23 cellular contexts compared by ENCODE assay signal in the genomic region with DNA sequence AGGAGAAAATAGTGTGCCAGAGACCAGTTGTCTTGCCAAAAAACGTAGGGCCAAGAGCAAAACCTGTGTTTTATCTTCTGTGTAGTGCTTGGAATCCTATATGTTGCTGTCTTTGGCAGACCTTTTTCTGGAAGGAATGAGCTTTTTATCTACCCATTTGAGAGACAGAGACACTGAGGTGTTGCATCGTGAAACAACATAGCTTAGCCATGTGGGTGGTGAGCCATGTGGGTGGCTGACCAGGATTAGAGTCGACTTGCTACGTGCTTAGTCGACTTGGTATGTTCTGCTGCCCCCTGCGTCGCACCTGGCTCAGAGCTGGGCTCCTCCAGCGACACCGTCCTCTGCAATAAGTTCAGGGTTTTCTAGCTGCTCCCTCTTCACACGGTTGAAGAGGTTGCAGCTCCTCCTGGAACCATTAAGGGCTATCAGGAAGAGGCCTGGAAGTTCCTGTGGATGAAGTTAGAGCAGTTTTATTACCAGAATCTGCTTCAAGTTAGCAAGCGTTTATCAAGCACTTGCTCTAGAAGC.
"Had no signal": no experiment of that assay in that cellular context is flagged by ENCODE, and none has a peak within 500 bp of the region (broad histone marks: within the 10 kb centered on the region; RNA-seq: fewer than 3 reads in every experiment).

No MANE protein-coding gene starts in this region.

- H3K36me3 Mint-ChIP-seq: activated CD4-positive, alpha-beta memory T cell treated with anti-CD3 and anti-CD28 coated beads for 36 hours; activated naive CD4-positive, alpha-beta T cell treated with anti-CD3 and anti-CD28 coated beads, Interleukin-2, amount 50 U/mL, for 24 hours had no signal

- H3K9me3 Mint-ChIP-seq: activated CD4-positive, alpha-beta memory T cell treated with anti-CD3 and anti-CD28 coated beads for 36 hours; activated CD4-positive, alpha-beta T cell treated with anti-CD3 and anti-CD28 coated beads, Interleukin-2, amount 10 ng/mL, durations not matched to agents 24 days and 14 days; activated naive CD4-positive, alpha-beta T cell treated with anti-CD3 and anti-CD28 coated beads, Interleukin-2, amount 50 U/mL, for 24 hours; activated naive CD8-positive, alpha-beta T cell treated with anti-CD3 and anti-CD28 coated beads, Interleukin-2, amount 50 U/mL, for 24 hours; activated T-cell treated with anti-CD3 and anti-CD28 coated beads, Interleukin-2, amount 50 U/mL, for 4 hours; activated T-helper 17 cell treated with anti-CD3 and anti-CD28 coated beads, Interleukin-2, amount 50 U/mL, for 72 hours; effector memory CD8-positive, alpha-beta T cell had no signal

- H3K27me3 ChIP-seq: right lobe of liver, transverse colon, vagina had no signal

- H3K4me1 Mint-ChIP-seq: activated CD4-positive, alpha-beta T cell treated with anti-CD3 and anti-CD28 coated beads, Interleukin-2, amount 10 ng/mL, durations not matched to agents 24 days and 14 days; activated naive CD4-positive, alpha-beta T cell treated with anti-CD3 and anti-CD28 coated beads, Interleukin-2, amount 50 U/mL, for 24 hours; activated naive CD8-positive, alpha-beta T cell treated with anti-CD3 and anti-CD28 coated beads, Interleukin-2, amount 50 U/mL, for 24 hours; activated T-helper 17 cell treated with anti-CD3 and anti-CD28 coated beads, Interleukin-2, amount 50 U/mL, for 72 hours had no signal

- H3K4me1 ChIP-seq: left ventricle myocardium inferior, right lobe of liver, transverse colon, vagina had no signal

- H3K27ac Mint-ChIP-seq: activated CD4-positive, alpha-beta memory T cell treated with anti-CD3 and anti-CD28 coated beads for 36 hours; activated CD4-positive, alpha-beta T cell treated with anti-CD3 and anti-CD28 coated beads, Interleukin-2, amount 10 ng/mL, durations not matched to agents 24 days and 14 days; activated naive CD4-positive, alpha-beta T cell treated with anti-CD3 and anti-CD28 coated beads, Interleukin-2, amount 50 U/mL, for 24 hours; activated naive CD8-positive, alpha-beta T cell treated with anti-CD3 and anti-CD28 coated beads, Interleukin-2, amount 50 U/mL, for 24 hours; activated T-helper 17 cell treated with anti-CD3 and anti-CD28 coated beads, Interleukin-2, amount 50 U/mL, for 72 hours; effector memory CD8-positive, alpha-beta T cell had no signal

- ATAC-seq: activated CD4-positive, CD25-positive, alpha-beta regulatory T cell treated with anti-CD3 and anti-CD28 coated beads, Interleukin-2, amount 50 U/mL, for 24 hours; activated naive CD8-positive, alpha-beta T cell treated with anti-CD3 and anti-CD28 coated beads, Interleukin-2, amount 50 U/mL, for 24 hours; activated T-cell treated with anti-CD3 and anti-CD28 coated beads, Interleukin-2, amount 50 U/mL, for 4 hours; activated T-helper 17 cell treated with anti-CD3 and anti-CD28 coated beads, Interleukin-2, amount 50 U/mL, for 72 hours; effector memory CD8-positive, alpha-beta T cell; mucosa of descending colon; right lobe of liver had no signal

- H3K27ac ChIP-seq: left ventricle myocardium inferior, right lobe of liver, transverse colon, vagina had no signal

- FAIRE-seq: endothelial cell of umbilical vein, islet of Langerhans had no signal

- H3K4me3 ChIP-seq: left ventricle myocardium inferior, lung, mucosa of descending colon, right lobe of liver, transverse colon, vagina had no signal

- DNase-seq: activated CD4-positive, alpha-beta memory T cell treated with anti-CD3 and anti-CD28 coated beads for 36 hours; activated CD4-positive, alpha-beta T cell treated with anti-CD3 and anti-CD28 coated beads, Interleukin-2, amount 10 ng/mL, durations not matched to agents 24 days and 14 days; activated naive CD8-positive, alpha-beta T cell treated with anti-CD3 and anti-CD28 coated beads, Interleukin-2, amount 50 U/mL, for 24 hours; activated T-cell treated with anti-CD3 and anti-CD28 coated beads, Interleukin-2, amount 50 U/mL, for 4 hours; amygdala; caudate nucleus; cortex of kidney; effector memory CD8-positive, alpha-beta T cell; foreskin fibroblast; left ventricle myocardium inferior; mucosa of descending colon; occipital lobe; right lobe of liver; stimulated activated CD4-positive, alpha-beta T cell treated with anti-CD3 and anti-CD28 coated beads, Interleukin-2, amount 100 ng/mL, for 48 hours; stimulated activated naive CD4-positive, alpha-beta T cell treated with Interleukin-2 at 50 U/mL for 16 hours; transverse colon had no signal

- H3K36me3 ChIP-seq: left ventricle myocardium inferior, right lobe of liver, transverse colon, vagina had no signal

- H3K27me3 Mint-ChIP-seq: activated CD4-positive, alpha-beta memory T cell treated with anti-CD3 and anti-CD28 coated beads for 36 hours; activated naive CD8-positive, alpha-beta T cell treated with anti-CD3 and anti-CD28 coated beads, Interleukin-2, amount 50 U/mL, for 24 hours had no signal

- H3K9me3 ChIP-seq: left ventricle myocardium inferior, mucosa of descending colon, right lobe of liver, transverse colon, vagina had no signal

- H3K4me3 Mint-ChIP-seq: activated CD4-positive, alpha-beta memory T cell treated with anti-CD3 and anti-CD28 coated beads for 36 hours; activated CD4-positive, alpha-beta T cell treated with anti-CD3 and anti-CD28 coated beads, Interleukin-2, amount 10 ng/mL, durations not matched to agents 24 days and 14 days; activated naive CD4-positive, alpha-beta T cell treated with anti-CD3 and anti-CD28 coated beads, Interleukin-2, amount 50 U/mL, for 24 hours; activated naive CD8-positive, alpha-beta T cell treated with anti-CD3 and anti-CD28 coated beads, Interleukin-2, amount 50 U/mL, for 24 hours; activated T-cell treated with anti-CD3 and anti-CD28 coated beads, Interleukin-2, amount 50 U/mL, for 4 hours; activated T-helper 17 cell treated with anti-CD3 and anti-CD28 coated beads, Interleukin-2, amount 50 U/mL, for 72 hours; effector memory CD8-positive, alpha-beta T cell had no signal
